In genomic region chr9:135727257-135727875, GRCh38 we compare ENCODE assay signal across 39 cellular contexts. TPM values are rescaled to one million over a fixed set of nuclear protein-coding genes. Genes with fewer than 3 reads are reported as not detected.
"Had no signal": no experiment of that assay in that cellular context is flagged by ENCODE, and none has a peak within 500 bp of the region (broad histone marks: within the 10 kb centered on the region; RNA-seq: fewer than 3 reads in every experiment).

No MANE protein-coding gene starts in this region.

- H3K4me3 Mint-ChIP-seq: activated B cell treated with CpG ODN at 0.5 μM for 24 hours; activated CD4-positive, alpha-beta memory T cell treated with anti-CD3 and anti-CD28 coated beads for 36 hours; activated CD4-positive, alpha-beta T cell treated with anti-CD3 and anti-CD28 coated beads, Interleukin-2, amount 10 ng/mL, durations not matched to agents 24 days and 14 days; activated CD8-positive, alpha-beta T cell treated with anti-CD3 and anti-CD28 coated beads for 36 hours; activated naive CD4-positive, alpha-beta T cell treated with anti-CD3 and anti-CD28 coated beads for 36 hours; activated naive CD8-positive, alpha-beta T cell treated with anti-CD3 and anti-CD28 coated beads for 36 hours; activated T-cell treated with anti-CD3 and anti-CD28 coated beads, Interleukin-2, amount 50 U/mL, for 4 hours; activated T-cell treated with anti-CD3 and anti-CD28 coated beads, Interleukin-2, amount 50 U/mL, for 72 hours; activated T-helper 1 cell treated with anti-CD3 and anti-CD28 coated beads, Interleukin-12 subunit alpha, Interleukin-12 subunit beta, Interleukin-2, Interleukin-4 antibody, amounts not matched to agents 30 ng/mL and 10 ng/mL and 1 ng/mL, durations not matched to agents 14 hours and 24 hours and 36 hours; activated T-helper 17 cell treated with anti-CD3 and anti-CD28 coated beads, Interleukin-2, amount 50 U/mL, for 72 hours; T-helper 1 cell treated with Interleukin-12 subunit alpha and Interleukin-12 subunit beta and Interleukin-4 antibody, amounts not matched to agents 30 μg/mL and 1 μg/mL, for 36 hours; T-helper 2 cell treated with Interferon-gamma antibody and Interleukin-4, amounts not matched to agents 5 μg/mL and 100 μg/mL, for 36 hours had no signal

- ATAC-seq: activated CD8-positive, alpha-beta T cell treated with anti-CD3 and anti-CD28 coated beads for 36 hours; activated naive CD4-positive, alpha-beta T cell treated with anti-CD3 and anti-CD28 coated beads, Interleukin-2, amount 50 U/mL, for 72 hours; activated T-cell treated with anti-CD3 and anti-CD28 coated beads, Interleukin-2, amount 50 U/mL, for 4 hours; activated T-cell treated with anti-CD3 and anti-CD28 coated beads, Interleukin-2, amount 50 U/mL, for 72 hours; activated T-helper 17 cell treated with anti-CD3 and anti-CD28 coated beads, Interleukin-2, amount 50 U/mL, for 72 hours; body of pancreas had no signal

- H3K36me3 ChIP-seq: adrenal gland, brain microvascular endothelial cell, breast epithelium had no signal

- H3K27ac Mint-ChIP-seq: activated B cell treated with CpG ODN at 0.5 μM for 24 hours; activated CD4-positive, alpha-beta memory T cell treated with anti-CD3 and anti-CD28 coated beads for 36 hours; activated CD4-positive, alpha-beta T cell treated with anti-CD3 and anti-CD28 coated beads, Interleukin-2, amount 10 ng/mL, durations not matched to agents 24 days and 14 days; activated CD8-positive, alpha-beta T cell treated with anti-CD3 and anti-CD28 coated beads for 36 hours; activated naive CD4-positive, alpha-beta T cell treated with anti-CD3 and anti-CD28 coated beads for 36 hours; activated naive CD4-positive, alpha-beta T cell treated with anti-CD3 and anti-CD28 coated beads, Interleukin-2, amount 50 U/mL, for 72 hours; activated naive CD8-positive, alpha-beta T cell treated with anti-CD3 and anti-CD28 coated beads for 36 hours; activated T-cell treated with anti-CD3 and anti-CD28 coated beads, Interleukin-2, amount 50 U/mL, for 72 hours; activated T-helper 1 cell treated with anti-CD3 and anti-CD28 coated beads, Interleukin-12 subunit alpha, Interleukin-12 subunit beta, Interleukin-2, Interleukin-4 antibody, amounts not matched to agents 30 ng/mL and 10 ng/mL and 1 ng/mL, durations not matched to agents 14 hours and 24 hours and 36 hours; activated T-helper 17 cell treated with anti-CD3 and anti-CD28 coated beads, Interleukin-2, amount 50 U/mL, for 72 hours; T-helper 1 cell treated with Interleukin-12 subunit alpha and Interleukin-12 subunit beta and Interleukin-4 antibody, amounts not matched to agents 30 μg/mL and 1 μg/mL, for 36 hours; T-helper 2 cell treated with Interferon-gamma antibody and Interleukin-4, amounts not matched to agents 5 μg/mL and 100 μg/mL, for 36 hours had no signal

- H3K4me3 ChIP-seq: adrenal gland, body of pancreas, breast epithelium had no signal

- DNase-seq: activated B cell treated with CpG ODN at 0.5 μM for 24 hours; activated CD4-positive, alpha-beta memory T cell treated with anti-CD3 and anti-CD28 coated beads for 36 hours; activated CD4-positive, alpha-beta T cell treated with anti-CD3 and anti-CD28 coated beads for 4 hours; activated CD4-positive, alpha-beta T cell treated with anti-CD3 and anti-CD28 coated beads, Interleukin-2, amount 10 ng/mL, durations not matched to agents 24 days and 14 days; activated CD4-positive, alpha-beta T cell treated with anti-CD3 and anti-CD28 coated beads, Interleukin-2, amount 50 U/mL, for 1 hour; activated CD4-positive, alpha-beta T cell treated with anti-CD3 and anti-CD28 coated beads, Interleukin-2, amount 50 U/mL, for 4 hours; activated CD4-positive, CD25-positive, alpha-beta regulatory T cell treated with anti-CD3 and anti-CD28 coated beads, Interleukin-2, amount 50 U/mL, for 72 hours; activated CD8-positive, alpha-beta memory T cell treated with anti-CD3 and anti-CD28 coated beads, Interleukin-2, amount 50 U/mL, for 4 hours; activated CD8-positive, alpha-beta T cell treated with anti-CD3 and anti-CD28 coated beads for 36 hours; activated effector memory CD4-positive, alpha-beta T cell treated with anti-CD3 and anti-CD28 coated beads, Interleukin-2, amount 50 U/mL, for 16 hours; activated gamma-delta T cell treated with Interleukin-2 at 50 U/mL for 16 hours; activated naive CD4-positive, alpha-beta T cell; activated naive CD4-positive, alpha-beta T cell treated with anti-CD3 and anti-CD28 coated beads for 36 hours; activated naive CD4-positive, alpha-beta T cell treated with anti-CD3 and anti-CD28 coated beads, Interleukin-2, amount 50 U/mL, for 16 hours; activated naive CD8-positive, alpha-beta T cell treated with anti-CD3 and anti-CD28 coated beads for 36 hours; activated T-cell treated with anti-CD3 and anti-CD28 coated beads for 4 hours; activated T-cell treated with anti-CD3 and anti-CD28 coated beads, Interleukin-2, amount 50 U/mL, for 1 hour; activated T-cell treated with anti-CD3 and anti-CD28 coated beads, Interleukin-2, amount 50 U/mL, for 4 hours; activated T-cell treated with anti-CD3 and anti-CD28 coated beads, Interleukin-2, amount 50 U/mL, for 72 hours; adrenal gland; amniotic stem cell; aorta; body of pancreas; brain microvascular endothelial cell; central memory CD4-positive, alpha-beta T cell; T-helper 2 cell; T-helper 9 cell had no signal

- H3K36me3 Mint-ChIP-seq: activated CD4-positive, alpha-beta memory T cell treated with anti-CD3 and anti-CD28 coated beads for 36 hours; activated naive CD4-positive, alpha-beta T cell treated with anti-CD3 and anti-CD28 coated beads, Interleukin-2, amount 50 U/mL, for 72 hours had no signal

- H3K4me1 Mint-ChIP-seq: activated B cell treated with CpG ODN at 0.5 μM for 24 hours; activated CD4-positive, alpha-beta T cell treated with anti-CD3 and anti-CD28 coated beads, Interleukin-2, amount 10 ng/mL, durations not matched to agents 24 days and 14 days; activated naive CD8-positive, alpha-beta T cell treated with anti-CD3 and anti-CD28 coated beads for 36 hours; activated T-helper 17 cell treated with anti-CD3 and anti-CD28 coated beads, Interleukin-2, amount 50 U/mL, for 72 hours had no signal

- H3K27me3 ChIP-seq: adrenal gland, body of pancreas had no signal

- H3K4me1 ChIP-seq: adrenal gland, body of pancreas, breast epithelium had no signal

- H3K9me3 ChIP-seq: adrenal gland, body of pancreas had no signal

- FAIRE-seq: astrocyte, TTC549 had no signal

- H3K27ac ChIP-seq: adrenal gland, body of pancreas, brain microvascular endothelial cell, breast epithelium, VCaP had no signal

RNA-seq across cellular contexts. Expression of gene KCNT1, which starts 25.4 kb away (rescaled TPM):
- total RNA-seq: activated B cell treated with CpG ODN at 0.5 μM for 24 hours; activated CD4-positive, alpha-beta memory T cell treated with anti-CD3 and anti-CD28 coated beads for 36 hours; activated CD4-positive, alpha-beta T cell treated with anti-CD3 and anti-CD28 coated beads, Interleukin-2, amount 10 ng/mL, durations not matched to agents 24 days and 14 days; activated CD8-positive, alpha-beta memory T cell treated with anti-CD3 and anti-CD28 coated beads for 36 hours; activated CD8-positive, alpha-beta T cell treated with anti-CD3 and anti-CD28 coated beads for 36 hours; activated naive CD4-positive, alpha-beta T cell treated with anti-CD3 and anti-CD28 coated beads for 36 hours; activated naive CD4-positive, alpha-beta T cell treated with anti-CD3 and anti-CD28 coated beads, Interleukin-2, amount 50 U/mL, for 72 hours; activated naive CD8-positive, alpha-beta T cell treated with anti-CD3 and anti-CD28 coated beads for 36 hours; activated T-cell treated with anti-CD3 and anti-CD28 coated beads, Interleukin-2, amount 50 U/mL, for 72 hours; activated T-helper 1 cell treated with anti-CD3 and anti-CD28 coated beads, Interleukin-12 subunit alpha, Interleukin-12 subunit beta, Interleukin-2, Interleukin-4 antibody, amounts not matched to agents 30 ng/mL and 10 ng/mL and 1 ng/mL, durations not matched to agents 14 hours and 24 hours and 36 hours; activated T-helper 17 cell treated with anti-CD3 and anti-CD28 coated beads, Interleukin-2, amount 50 U/mL, for 72 hours; astrocyte; breast epithelium had no signal
- polyA plus RNA-seq: aorta had no signal

RNA-seq across cellular contexts. Expression of gene SOHLH1, which starts 28.1 kb away (rescaled TPM):
- total RNA-seq: activated B cell treated with CpG ODN at 0.5 μM for 24 hours; activated CD4-positive, alpha-beta memory T cell treated with anti-CD3 and anti-CD28 coated beads for 36 hours; activated CD4-positive, alpha-beta T cell treated with anti-CD3 and anti-CD28 coated beads, Interleukin-2, amount 10 ng/mL, durations not matched to agents 24 days and 14 days; activated CD8-positive, alpha-beta memory T cell treated with anti-CD3 and anti-CD28 coated beads for 36 hours; activated CD8-positive, alpha-beta T cell treated with anti-CD3 and anti-CD28 coated beads for 36 hours; activated naive CD4-positive, alpha-beta T cell treated with anti-CD3 and anti-CD28 coated beads for 36 hours; activated naive CD4-positive, alpha-beta T cell treated with anti-CD3 and anti-CD28 coated beads, Interleukin-2, amount 50 U/mL, for 72 hours; activated naive CD8-positive, alpha-beta T cell treated with anti-CD3 and anti-CD28 coated beads for 36 hours; activated T-cell treated with anti-CD3 and anti-CD28 coated beads, Interleukin-2, amount 50 U/mL, for 4 hours; activated T-cell treated with anti-CD3 and anti-CD28 coated beads, Interleukin-2, amount 50 U/mL, for 72 hours; activated T-helper 1 cell treated with anti-CD3 and anti-CD28 coated beads, Interleukin-12 subunit alpha, Interleukin-12 subunit beta, Interleukin-2, Interleukin-4 antibody, amounts not matched to agents 30 ng/mL and 10 ng/mL and 1 ng/mL, durations not matched to agents 14 hours and 24 hours and 36 hours; activated T-helper 17 cell treated with anti-CD3 and anti-CD28 coated beads, Interleukin-2, amount 50 U/mL, for 72 hours; adrenal gland; aorta; astrocyte; body of pancreas; breast epithelium; cardiac septum; cerebellum had no signal
- polyA plus RNA-seq: adrenal gland, aorta had no signal
